8 cellular contexts compared by ENCODE assay signal in the genomic region with DNA sequence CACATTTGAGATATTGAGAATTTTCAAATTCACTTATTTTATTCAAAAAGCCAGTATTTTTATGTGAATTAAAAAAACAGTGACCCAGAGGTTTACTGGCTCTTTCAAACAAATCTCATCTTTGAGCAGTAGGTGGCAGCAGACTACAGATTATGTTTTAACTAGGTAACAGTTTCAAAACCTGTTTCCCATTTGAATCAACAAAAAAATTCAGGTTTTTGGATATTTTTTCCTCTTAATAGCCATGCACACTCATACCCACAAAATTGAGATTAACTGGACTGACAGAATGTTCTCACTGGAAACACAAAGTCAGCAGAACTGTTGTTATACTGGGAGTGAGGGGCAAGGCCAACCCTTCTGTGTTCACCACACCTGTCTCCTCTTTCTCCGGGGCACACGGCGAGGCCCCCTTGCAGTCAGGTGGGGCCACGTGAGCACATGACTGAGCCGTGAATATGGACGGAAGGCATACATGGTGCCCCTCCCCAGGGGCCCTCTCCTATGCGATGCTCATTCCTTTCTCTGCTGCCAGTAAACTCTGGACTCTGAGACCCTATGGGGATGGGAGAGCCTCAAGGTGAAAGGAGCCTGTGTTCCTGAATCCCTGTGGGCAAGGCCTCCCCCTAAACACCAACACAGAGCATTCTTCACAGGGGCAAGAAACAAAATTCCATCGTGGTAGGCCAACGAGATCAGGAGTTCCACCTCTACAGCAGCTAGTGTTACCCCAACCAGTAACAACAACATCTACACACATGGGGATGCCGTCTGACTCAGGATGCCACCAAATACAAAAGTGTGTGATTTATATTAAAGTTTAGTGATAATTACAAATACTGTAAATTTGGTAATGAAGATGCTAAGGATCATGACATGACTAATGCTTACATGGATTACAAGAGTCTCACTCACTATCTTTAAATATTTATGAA.
A peak's percentile ranks its signal among the peaks of the same experiment; 100 is the strongest.
DNase-seq lines count a peak whose midpoint lies in the region; ATAC-seq and TF ChIP-seq lines count a peak whose summit lies in the region.

No MANE protein-coding gene starts in this region.

- H3K4me3 ChIP-seq in OCI-LY3 (ENCODE audit: low read length) = no peak overlapping the region
- no peak overlapping the region for H3K4me3 ChIP-seq in iPS-20b (ENCODE audit: low read length)

- no peaks in the 10 kb centered on the region for H3K9me3 ChIP-seq in OCI-LY3 (ENCODE audit: insufficient read depth, low read length)
- no peaks in the 10 kb centered on the region for H3K9me3 ChIP-seq in iPS-20b (ENCODE audit: insufficient read depth, low read depth, low read length)

- H4K20me1 ChIP-seq in OCI-LY3 (ENCODE audit: insufficient read depth, low read length) = no peaks in the 10 kb centered on the region

- H3K27ac ChIP-seq in OCI-LY3 (ENCODE audit: low read length) (peak overlapping the region; percentile 51), iPS-20b (ENCODE audit: low read length) (no peak overlapping the region)

- H3K27me3 ChIP-seq in OCI-LY3 (ENCODE audit: low read depth, low read length) = no peaks in the 10 kb centered on the region
- H3K27me3 ChIP-seq in iPS-20b (ENCODE audit: insufficient read depth, low read length) = no peaks in the 10 kb centered on the region

- peak; percentile 88 for TF ChIP-seq CTCF in OCI-LY3 (IDR thresholded peaks at IDR 0.05; ENCODE audit: low read depth, low read length)

- H3K79me2 ChIP-seq in OCI-LY3 (ENCODE audit: low read length) = no peaks in the 10 kb centered on the region

- H3K4me2 ChIP-seq in OCI-LY3 (ENCODE audit: low read length) = peak overlapping the region; percentile 46

- peaks cover 65% of the 10 kb centered on the region for H3K36me3 ChIP-seq in OCI-LY3 (replicated peaks; ENCODE audit: low read depth, low read length)
- peaks cover 76% of the 10 kb centered on the region for H3K36me3 ChIP-seq in iPS-20b (ENCODE audit: insufficient read depth, low read depth, low read length)

- H3K9ac ChIP-seq in OCI-LY3 (ENCODE audit: low read length) = peak overlapping the region; percentile 41
- H3K9ac ChIP-seq in iPS-20b (ENCODE audit: low read depth, low read length) = 0 out of 2 replicates have a peak overlapping the region, but pooled peaks have one; percentile 13

- peak overlapping the region; percentile 8; the same call in 1 of the 2 replicates for H2AFZ ChIP-seq in OCI-LY3 (ENCODE audit: low read depth, low read length)

- DNase-seq in activated T-cell treated with anti-CD3 and anti-CD28 coated beads for 24 hours (ENCODE audit: low read depth) (peak; percentile 44), HT-29 (ENCODE audit: low spot score) (peak; percentile 91), astrocyte of the hippocampus (ENCODE audit: low read depth, low spot score) (peak; percentile 75)
- no peak for DNase-seq in activated T-cell treated with anti-CD3 and anti-CD28 coated beads, Interleukin-2, amount 50 U/mL, for 1 hour
- DNase-seq in stimulated activated CD4-positive, alpha-beta T cell treated with anti-CD3 and anti-CD28 coated beads, TNF-alpha, amount 100 ng/mL, for 48 hours (ENCODE audit: low read depth in 3 of 3) = peak in 2 of 3 donors; percentile 24

- no peak for ATAC-seq in GM21576 (IDR thresholded peaks at IDR 0.05; ENCODE audit: unreplicated experiment)

- peaks cover 43% of the 10 kb centered on the region for H3K4me1 ChIP-seq in OCI-LY3 (ENCODE audit: low read length)
- H3K4me1 ChIP-seq in iPS-20b (ENCODE audit: insufficient read depth, low read length) = no peaks in the 10 kb centered on the region
